Comparison of ENCODE assay signal across 30 cellular contexts in the genomic region with DNA sequence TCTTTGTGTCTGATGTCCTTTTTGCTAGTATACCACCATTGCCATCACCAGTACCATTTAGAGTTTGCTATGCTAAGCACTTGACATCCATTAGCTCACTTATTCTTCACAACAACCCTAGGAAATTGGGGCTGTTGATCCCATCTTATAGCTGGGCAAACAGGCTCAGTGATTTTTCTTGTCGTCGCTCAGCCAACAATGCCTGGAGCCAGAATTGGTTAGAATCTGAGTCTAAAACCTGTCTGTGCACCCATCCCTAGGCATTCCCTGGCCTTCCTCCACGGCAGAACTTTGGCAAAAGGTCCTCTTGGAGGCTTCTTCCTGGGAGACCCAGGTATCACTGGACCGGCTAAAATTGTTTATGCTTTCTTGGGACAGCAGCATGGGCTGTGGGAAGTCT. TPM values are rescaled to one million over a fixed set of nuclear protein-coding genes. Genes with fewer than 3 reads are reported as not detected.
DNase-seq lines count a peak whose midpoint lies in the region; ATAC-seq lines count a peak whose summit lies in the region.
"Had no signal": no experiment of that assay in that cellular context is flagged by ENCODE, and none has a peak within 500 bp of the region (broad histone marks: within the 10 kb centered on the region; RNA-seq: fewer than 3 reads in every experiment).

No MANE protein-coding gene starts in this region.

- intact Hi-C loops in activated naive CD4-positive, alpha-beta T cell treated with anti-CD3 and anti-CD28 coated beads for 36 hours (cut with micrococcal nuclease) = no loop called here
- intact Hi-C loops in dendritic cell treated with granulocyte-macrophage colony-stimulating factor and Interleukin-4, amounts not matched to agents 40 ng/mL and 50 ng/mL, for 4 days (cut with micrococcal nuclease) = no loop called here

- ATAC-seq in HG02884 (IDR thresholded peaks at IDR 0.05; ENCODE audit: unreplicated experiment) = no peak
- ATAC-seq: gastrocnemius medialis had no signal

- no peak overlapping the region for H3K4me3 ChIP-seq in skin epidermis
- H3K4me3 ChIP-seq: esophagus muscularis mucosa, gastrocnemius medialis, hepatocyte had no signal

- H3K4me3 Mint-ChIP-seq in activated naive CD4-positive, alpha-beta T cell treated with anti-CD3 and anti-CD28 coated beads for 36 hours = no peak overlapping the region
- no peak overlapping the region for H3K4me3 Mint-ChIP-seq in dendritic cell treated with granulocyte-macrophage colony-stimulating factor and Interleukin-4, amounts not matched to agents 40 ng/mL and 50 ng/mL, for 4 days
- H3K4me3 Mint-ChIP-seq: endodermal cell; T-helper 2 cell treated with Interferon-gamma antibody and Interleukin-4, amounts not matched to agents 5 μg/mL and 100 μg/mL, for 36 hours had no signal

- peaks cover 7% of the 10 kb centered on the region for H3K36me3 Mint-ChIP-seq in activated naive CD4-positive, alpha-beta T cell treated with anti-CD3 and anti-CD28 coated beads for 36 hours (ENCODE audit: low read depth)
- H3K36me3 Mint-ChIP-seq in dendritic cell treated with granulocyte-macrophage colony-stimulating factor and Interleukin-4, amounts not matched to agents 40 ng/mL and 50 ng/mL, for 4 days (ENCODE audit: low read depth) = peaks cover 28% of the 10 kb centered on the region

- H3K27ac Mint-ChIP-seq in activated naive CD4-positive, alpha-beta T cell treated with anti-CD3 and anti-CD28 coated beads for 36 hours = peak overlapping the region; percentile 24
- peak overlapping the region; percentile 63 for H3K27ac Mint-ChIP-seq in dendritic cell treated with granulocyte-macrophage colony-stimulating factor and Interleukin-4, amounts not matched to agents 40 ng/mL and 50 ng/mL, for 4 days
- H3K27ac Mint-ChIP-seq: T-helper 2 cell treated with Interferon-gamma antibody and Interleukin-4, amounts not matched to agents 5 μg/mL and 100 μg/mL, for 36 hours had no signal

- no peaks in the 10 kb centered on the region for H3K27me3 Mint-ChIP-seq in activated naive CD4-positive, alpha-beta T cell treated with anti-CD3 and anti-CD28 coated beads for 36 hours (ENCODE audit: low read depth)
- H3K27me3 Mint-ChIP-seq in dendritic cell treated with granulocyte-macrophage colony-stimulating factor and Interleukin-4, amounts not matched to agents 40 ng/mL and 50 ng/mL, for 4 days = no peaks in the 10 kb centered on the region

- CTCF ChIA-PET in activated naive CD4-positive, alpha-beta T cell treated with anti-CD3 and anti-CD28 coated beads for 36 hours (lab: Charles Lee) = no interaction called here

- H3K27ac ChIP-seq in skin epidermis = peak overlapping the region in 11 of 21 experiments; percentile 12 to 74 (median 63)
- H3K27ac ChIP-seq: hepatocyte, VCaP had no signal

- peaks cover 42% of the 10 kb centered on the region for H3K4me1 Mint-ChIP-seq in activated naive CD4-positive, alpha-beta T cell treated with anti-CD3 and anti-CD28 coated beads for 36 hours (ENCODE audit: low read depth)
- H3K4me1 Mint-ChIP-seq in dendritic cell treated with granulocyte-macrophage colony-stimulating factor and Interleukin-4, amounts not matched to agents 40 ng/mL and 50 ng/mL, for 4 days (ENCODE audit: low read depth) = peaks cover 12% of the 10 kb centered on the region

- no peaks in the 10 kb centered on the region for H3K9me3 Mint-ChIP-seq in activated naive CD4-positive, alpha-beta T cell treated with anti-CD3 and anti-CD28 coated beads for 36 hours
- H3K9me3 Mint-ChIP-seq in dendritic cell treated with granulocyte-macrophage colony-stimulating factor and Interleukin-4, amounts not matched to agents 40 ng/mL and 50 ng/mL, for 4 days = no peaks in the 10 kb centered on the region
- H3K9me3 Mint-ChIP-seq: endodermal cell; T-helper 2 cell treated with Interferon-gamma antibody and Interleukin-4, amounts not matched to agents 5 μg/mL and 100 μg/mL, for 36 hours had no signal

- no peak for DNase-seq in activated naive CD4-positive, alpha-beta T cell treated with anti-CD3 and anti-CD28 coated beads for 36 hours
- DNase-seq in activated naive CD4-positive, alpha-beta T cell treated with Interleukin-2 at 50 U/mL for 16 hours = no peak
- DNase-seq in HCEC 1CT (no peak), iPS-NIHi11 (ENCODE audit: low spot score) (no peak), COR-L47 (lab: John Stamatoyannopoulos, UW) (no peak)
- DNase-seq: 8988T; activated CD4-positive, alpha-beta T cell treated with anti-CD3 and anti-CD28 coated beads for 4 hours; activated CD8-positive, alpha-beta memory T cell treated with anti-CD3 and anti-CD28 coated beads for 24 hours; activated naive CD4-positive, alpha-beta T cell; activated T-cell treated with anti-CD3 and anti-CD28 coated beads, Interleukin-2, amount 50 U/mL, for 1 hour; amniotic stem cell; endodermal cell; gastrocnemius medialis; GF-D8; H7; KG1; left cardiac atrium; mammary epithelial cell; MM.1S; NCI-H2081; NCI-H2227 treated with DMSO at 0.1 percent for 48 hours; NCI-H526 treated with DMSO at 0.1 percent for 48 hours; Right ventricle myocardium superior had no signal

RNA-seq across cellular contexts. Expression of gene PHF20, which starts 20.9 kb away (rescaled TPM):
- 10 to 100 TPM; 39.8 to 46.0 TPM for total RNA-seq in activated naive CD4-positive, alpha-beta T cell treated with anti-CD3 and anti-CD28 coated beads for 36 hours

RNA-seq across cellular contexts. Expression of gene RBM39, which starts 50.7 kb away (rescaled TPM):
- total RNA-seq in activated naive CD4-positive, alpha-beta T cell treated with anti-CD3 and anti-CD28 coated beads for 36 hours = 100 to 1,000 TPM; 297 to 304 TPM
